In genomic region chr13:36675213-36675536, GRCh38 we compare ENCODE assay signal across 16 cellular contexts. TPM values are rescaled to one million over a fixed set of nuclear protein-coding genes. Genes with fewer than 3 reads are reported as not detected.
"Had no signal": no experiment of that assay in that cellular context is flagged by ENCODE, and none has a peak within 500 bp of the region (broad histone marks: within the 10 kb centered on the region; RNA-seq: fewer than 3 reads in every experiment).

No MANE protein-coding gene starts in this region.

- H3K4me1 ChIP-seq: left lung had no signal

- H3K4me2 ChIP-seq: smooth muscle cell had no signal

- FAIRE-seq: bronchial epithelial cell had no signal

- H3K9me3 ChIP-seq: heart left ventricle, left lung, tibial nerve had no signal

- H3K36me3 ChIP-seq: heart left ventricle, left lung, tibial nerve had no signal

- H3K4me3 ChIP-seq: smooth muscle cell had no signal

- H3K9me3 Mint-ChIP-seq: activated naive CD8-positive, alpha-beta T cell treated with anti-CD3 and anti-CD28 coated beads for 36 hours; activated T-cell treated with anti-CD3 and anti-CD28 coated beads, Interleukin-2, amount 50 U/mL, for 4 hours had no signal

- H3K36me3 Mint-ChIP-seq: activated CD4-positive, alpha-beta memory T cell treated with anti-CD3 and anti-CD28 coated beads for 36 hours; stimulated activated effector memory CD8-positive, alpha-beta T cell treated with anti-CD3 and anti-CD28 coated beads, Interleukin-12 subunit alpha, Interleukin-12 subunit beta, amount 100 ng/mL, for 72 hours had no signal

- H3K27ac ChIP-seq: heart left ventricle, left lung, tibial nerve had no signal

- H3K4me3 Mint-ChIP-seq: activated CD4-positive, alpha-beta memory T cell treated with anti-CD3 and anti-CD28 coated beads for 36 hours; activated naive CD8-positive, alpha-beta T cell treated with anti-CD3 and anti-CD28 coated beads for 36 hours; activated T-cell treated with anti-CD3 and anti-CD28 coated beads, Interleukin-2, amount 50 U/mL, for 4 hours; stimulated activated effector memory CD8-positive, alpha-beta T cell treated with anti-CD3 and anti-CD28 coated beads, Interleukin-12 subunit alpha, Interleukin-12 subunit beta, amount 100 ng/mL, for 72 hours had no signal

- ATAC-seq: activated T-cell treated with anti-CD3 and anti-CD28 coated beads, Interleukin-2, amount 50 U/mL, for 4 hours; stimulated activated effector memory CD8-positive, alpha-beta T cell treated with anti-CD3 and anti-CD28 coated beads, Interleukin-12 subunit alpha, Interleukin-12 subunit beta, amount 100 ng/mL, for 72 hours had no signal

- H3K27ac Mint-ChIP-seq: activated CD4-positive, alpha-beta memory T cell treated with anti-CD3 and anti-CD28 coated beads for 36 hours; activated naive CD8-positive, alpha-beta T cell treated with anti-CD3 and anti-CD28 coated beads for 36 hours; stimulated activated effector memory CD8-positive, alpha-beta T cell treated with anti-CD3 and anti-CD28 coated beads, Interleukin-12 subunit alpha, Interleukin-12 subunit beta, amount 100 ng/mL, for 72 hours had no signal

- DNase-seq: activated CD4-positive, alpha-beta memory T cell treated with anti-CD3 and anti-CD28 coated beads for 36 hours; activated CD4-positive, alpha-beta T cell treated with anti-CD3 and anti-CD28 coated beads for 1 hour; activated gamma-delta T cell; activated naive CD8-positive, alpha-beta T cell treated with anti-CD3 and anti-CD28 coated beads for 36 hours; activated T-cell treated with anti-CD3 and anti-CD28 coated beads, Interleukin-2, amount 50 U/mL, for 4 hours; foreskin melanocyte; heart left ventricle; islet precursor cell; left lung; mesenchymal stem cell; right cardiac atrium; T-helper 9 cell had no signal

RNA-seq across cellular contexts. Expression of gene SERTM1, which starts 1.4 kb away (rescaled TPM):
- total RNA-seq: activated CD4-positive, alpha-beta memory T cell treated with anti-CD3 and anti-CD28 coated beads for 36 hours; activated naive CD8-positive, alpha-beta T cell treated with anti-CD3 and anti-CD28 coated beads for 36 hours; activated T-cell treated with anti-CD3 and anti-CD28 coated beads, Interleukin-2, amount 50 U/mL, for 4 hours; bronchial epithelial cell; smooth muscle cell had no signal
- polyA plus RNA-seq: smooth muscle cell had no signal
